ENCODE assay signal across 17 cellular contexts in the genomic region with DNA sequence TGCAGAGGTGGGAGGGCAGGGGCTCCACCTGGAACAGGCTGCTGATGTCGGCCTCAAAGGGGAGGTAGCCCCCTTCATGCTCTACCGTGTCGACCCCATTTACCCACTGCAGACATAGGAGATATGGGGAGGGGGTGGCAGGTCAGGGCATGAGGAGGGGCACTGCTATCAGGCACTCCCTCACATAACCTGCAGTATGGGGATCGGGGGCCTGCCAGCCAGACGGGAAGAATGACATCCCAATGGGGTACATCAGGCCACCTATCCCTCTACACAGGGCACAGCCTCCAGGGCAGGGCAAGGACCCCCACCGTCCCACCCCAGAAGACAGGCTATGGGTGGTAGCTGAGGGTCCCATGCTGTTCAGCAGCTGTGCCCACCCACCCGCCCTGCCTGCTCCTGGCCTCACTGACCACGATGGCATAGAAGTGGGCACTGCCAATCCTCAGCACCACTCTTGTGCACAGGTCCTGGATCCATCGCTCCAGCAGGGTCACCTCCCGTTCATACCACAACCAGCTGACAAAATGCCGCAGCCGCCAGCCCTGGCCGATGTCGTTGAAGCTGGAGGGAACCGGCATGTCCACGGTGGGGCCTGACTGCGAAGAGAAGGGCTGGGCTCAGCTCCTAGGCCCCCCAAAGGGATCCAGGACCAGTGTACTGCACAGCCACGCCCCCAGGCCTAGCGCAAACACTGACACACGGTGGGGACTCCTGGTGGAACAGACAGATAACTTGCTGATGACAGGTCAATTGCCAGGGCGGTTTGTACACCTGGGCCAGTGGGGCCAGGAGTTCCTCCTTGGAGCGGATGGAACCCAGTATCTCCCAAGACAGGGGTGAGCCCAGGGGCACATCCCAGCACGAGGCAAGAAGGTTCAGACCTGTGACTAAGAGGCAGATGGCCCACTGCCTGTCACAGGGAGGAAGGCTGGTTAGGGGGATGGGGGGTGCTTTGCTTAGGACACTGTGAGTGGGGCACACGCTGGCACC. TPM values are rescaled to one million over a fixed set of nuclear protein-coding genes. Genes with fewer than 3 reads are reported as not detected.
DNase-seq lines count a peak whose midpoint lies in the region; ATAC-seq, FAIRE-seq and TF ChIP-seq lines count a peak whose summit lies in the region.
"Had no signal": no experiment of that assay in that cellular context is flagged by ENCODE, and none has a peak within 500 bp of the region (broad histone marks: within the 10 kb centered on the region; RNA-seq: fewer than 3 reads in every experiment).

No MANE protein-coding gene starts in this region.

- TF ChIP-seq POLR2A in GM12878 (IDR thresholded peaks at IDR 0.05; ENCODE audit: low read depth, low read length) (no peak), lower leg skin (IDR thresholded peaks at IDR 0.05) (no peak)

- H2BK120ac ChIP-seq in neuronal stem cell (ENCODE audit: low read depth, low read length), result no peak overlapping the region

- ATAC-seq in GM12878, result no peak
- ATAC-seq in GM21390 (IDR thresholded peaks at IDR 0.05; ENCODE audit: unreplicated experiment), result no peak

- in situ Hi-C loops in GM12878 (cut with MboI), result no loop called here

- H2AFZ ChIP-seq in GM12878 (ENCODE audit: control insufficient read depth, low read depth, low read length) (no peak overlapping the region), neuronal stem cell (ENCODE audit: low read length) (no peak overlapping the region)

- peaks cover 31% of the 10 kb centered on the region for H3K36me3 Mint-ChIP-seq in T-helper 1 cell treated with Interleukin-12 subunit alpha and Interleukin-12 subunit beta and Interleukin-4 antibody, amounts not matched to agents 30 μg/mL and 1 μg/mL, for 36 hours (ENCODE audit: low read depth)
- H3K36me3 Mint-ChIP-seq in HFFc6 (ENCODE audit: low read depth), result peaks cover 17% of the 10 kb centered on the region

- no peak for TF ChIP-seq CTCF in HFFc6 (IDR thresholded peaks at IDR 0.05)
- no peak; a peak in 1 of 6 replicates for TF ChIP-seq CTCF in GM12878 (IDR thresholded peaks at IDR 0.05 in 2 of 3, conservative IDR thresholded peaks at IDR 0.05 in 1 of 3; ENCODE audit: control insufficient read depth in 2 of 3, extremely low read depth in 1 of 3, insufficient read depth in 1 of 3, low read depth in 3 of 3, low read length in 3 of 3)
- TF ChIP-seq CTCF in lower leg skin (IDR thresholded peaks at IDR 0.05), result no peak

- H3K9me3 Mint-ChIP-seq in T-helper 1 cell treated with Interleukin-12 subunit alpha and Interleukin-12 subunit beta and Interleukin-4 antibody, amounts not matched to agents 30 μg/mL and 1 μg/mL, for 36 hours, result no peaks in the 10 kb centered on the region
- no peaks in the 10 kb centered on the region for H3K9me3 Mint-ChIP-seq in HFFc6

- intact Hi-C loops in GM12878 (cut with micrococcal nuclease; ENCODE audit: unreplicated experiment), result no loop called here
- intact Hi-C loops in lower leg skin (cut with DNase I; ENCODE audit: low total_unique reads), result no loop called here

- no peak overlapping the region for H3K18ac ChIP-seq in neuronal stem cell (ENCODE audit: low read length)

- peaks cover 14% of the 10 kb centered on the region for H3K4me1 ChIP-seq in GM12878 (ENCODE audit: control insufficient read depth, insufficient read depth, low read length)
- H3K4me1 ChIP-seq in neuronal stem cell (ENCODE audit: control insufficient read depth in 2 of 2, insufficient read depth in 1 of 2, low read depth in 1 of 2, low read length in 2 of 2), result peaks cover 0 to 2% of the 10 kb centered on the region in 2 donors

- no peak overlapping the region for H2BK5ac ChIP-seq in neuronal stem cell (ENCODE audit: low read length)

- H3K9ac ChIP-seq in GM12878 (ENCODE audit: control insufficient read depth, insufficient read depth, low read length) (no peak overlapping the region), neuronal stem cell (ENCODE audit: low read depth, low read length, poor library complexity) (peak overlapping the region; percentile 38)

- DNase-seq in T-helper 1 cell, result no peak
- DNase-seq in HFFc6, result no peak
- no peak for DNase-seq in GM12878 (ENCODE audit: low read depth, low spot score)
- DNase-seq in neuronal stem cell (ENCODE audit: low spot score), result no peak
- no peak for DNase-seq in lower leg skin (ENCODE audit: low spot score in 2 of 2)
- no peak for DNase-seq in HEK293T (ENCODE audit: extremely low spot score)
- DNase-seq: DMS79 treated with DMSO at 0.1 percent for 48 hours, hippocampal formation, Kasumi-1, NCI-H2171 treated with DMSO at 0.1 percent for 48 hours, retina had no signal

- H3K4me2 ChIP-seq in GM12878 (ENCODE audit: control insufficient read depth, insufficient read depth) (no peak overlapping the region), neuronal stem cell (ENCODE audit: insufficient read depth, low read length, poor library complexity, severe bottlenecking) (no peak overlapping the region)

- no peaks in the 10 kb centered on the region for H3K27me3 Mint-ChIP-seq in T-helper 1 cell treated with Interleukin-12 subunit alpha and Interleukin-12 subunit beta and Interleukin-4 antibody, amounts not matched to agents 30 μg/mL and 1 μg/mL, for 36 hours (ENCODE audit: low read depth)
- peaks cover 2% of the 10 kb centered on the region; the same call in 1 of the 2 replicates for H3K27me3 Mint-ChIP-seq in HFFc6 (ENCODE audit: insufficient read depth)

- no peaks in the 10 kb centered on the region for H4K20me1 ChIP-seq in GM12878 (ENCODE audit: control insufficient read depth, insufficient read depth)

- no peak for FAIRE-seq in GM12878 (lab: Jason Lieb, UNC)

- BruUV-seq in GM12878 (replicated peaks; lab: Mats Ljungman, UMichigan), result no TSS peak

- TF ChIP-seq EP300 in GM12878 (IDR thresholded peaks at IDR 0.05; ENCODE audit: borderline replicate concordance in 1 of 2, control insufficient read depth in 1 of 2, low read depth in 2 of 2, low read length in 2 of 2), result no peak

- WGBS in GM12878 (ENCODE audit: insufficient coverage, insufficient replicate concordance, low lambda C conversion rate, missing lambda C conversion rate), result 96% methylated on average over 24 of the region's 24 CpGs
- WGBS in neuronal stem cell (ENCODE audit: extremely low coverage in 2 of 2, insufficient read length in 2 of 2, insufficient replicate concordance in 1 of 2), 2 donors, result no CpG with 5 or more reads among the region's 24 CpGs
- 88 to 89% methylated on average over 23 of the region's 24 CpGs for WGBS in lower leg skin, 2 donors

- H3K27ac Mint-ChIP-seq in T-helper 1 cell treated with Interleukin-12 subunit alpha and Interleukin-12 subunit beta and Interleukin-4 antibody, amounts not matched to agents 30 μg/mL and 1 μg/mL, for 36 hours, result peak overlapping the region; percentile 15
- no peak overlapping the region for H3K27ac Mint-ChIP-seq in HFFc6

- POLR2A ChIA-PET in GM12878 (lab: Charles Lee), result interaction anchor here (0.7 kb wide), 1 partner anchor 132 kb away, joined by 3 read pairs; no protein-coding TSS in a partner anchor
- POLR2A ChIA-PET in HEK293T (lab: Yijun Ruan, JAX), result no interaction called here

- H3K9me3 ChIP-seq in GM12878 (replicated peaks; ENCODE audit: control insufficient read depth, insufficient read depth, low read length) (no peaks in the 10 kb centered on the region), neuronal stem cell (replicated peaks in 1 of 2; ENCODE audit: control insufficient read depth in 2 of 2, insufficient read depth in 1 of 2, low read depth in 1 of 2, low read length in 2 of 2) (no peaks in the 10 kb centered on the region)
- H3K9me3 ChIP-seq: thoracic aorta had no signal

- no peak overlapping the region for H4K8ac ChIP-seq in neuronal stem cell (ENCODE audit: low read depth, low read length)

- H3K27me3 ChIP-seq in GM12878 (replicated peaks in 1 of 2; ENCODE audit: control insufficient read depth in 2 of 2, insufficient read depth in 2 of 2, low read length in 1 of 2) (no peaks in the 10 kb centered on the region), neuronal stem cell (ENCODE audit: control insufficient read depth in 3 of 3, insufficient read depth in 3 of 3, low read depth in 1 of 3, low read length in 3 of 3) (no peaks in the 10 kb centered on the region)

- peaks cover 14% of the 10 kb centered on the region for H3K4me1 Mint-ChIP-seq in T-helper 1 cell treated with Interleukin-12 subunit alpha and Interleukin-12 subunit beta and Interleukin-4 antibody, amounts not matched to agents 30 μg/mL and 1 μg/mL, for 36 hours (ENCODE audit: low read depth)
- H3K4me1 Mint-ChIP-seq in HFFc6 (ENCODE audit: low read depth), result 0 out of 2 replicates have a peak, but pooled peaks cover 4% of the 10 kb centered on the region

- CTCF ChIA-PET in GM12878 (lab: Yijun Ruan, JAX), result no interaction called here
- CTCF ChIA-PET in HEK293T (lab: Yijun Ruan, JAX), result no interaction called here

- H3K4me3 ChIP-seq in GM12878 (no peak overlapping the region), neuronal stem cell (ENCODE audit: low read length in 2 of 2) (no peak overlapping the region), lower leg skin (ENCODE audit: low read depth, poor library complexity, severe bottlenecking) (no peak overlapping the region)

- no peak overlapping the region for H2BK15ac ChIP-seq in neuronal stem cell (ENCODE audit: low read length)

- no peak overlapping the region for H2BK12ac ChIP-seq in neuronal stem cell (ENCODE audit: low read length)

- peak overlapping the region; percentile 39 for H3K23ac ChIP-seq in neuronal stem cell (ENCODE audit: low read depth, low read length, poor library complexity)

- H3K36me3 ChIP-seq in GM12878 (ENCODE audit: control insufficient read depth in 2 of 2, insufficient read depth in 2 of 2, low read length in 1 of 2) (peaks cover 7 to 16% of the 10 kb centered on the region in 2 experiments; a peak in 3 of 4 replicates), neuronal stem cell (replicated peaks in 1 of 2; ENCODE audit: control insufficient read depth in 2 of 2, insufficient read depth in 2 of 2, low read length in 2 of 2) (peaks cover 13 to 55% of the 10 kb centered on the region in 2 donors)

- RAD21 ChIA-PET in GM12878 (lab: Charles Lee; ENCODE audit: unreplicated experiment), result no interaction called here

- H3K4me3 Mint-ChIP-seq in T-helper 1 cell treated with Interleukin-12 subunit alpha and Interleukin-12 subunit beta and Interleukin-4 antibody, amounts not matched to agents 30 μg/mL and 1 μg/mL, for 36 hours, result peak overlapping the region; percentile 78
- H3K4me3 Mint-ChIP-seq in HFFc6, result 0 out of 2 replicates have a peak overlapping the region, but pooled peaks have one; percentile 22

- H2AK5ac ChIP-seq in neuronal stem cell (ENCODE audit: low read depth, low read length), result no peak overlapping the region

- H4K91ac ChIP-seq in neuronal stem cell (ENCODE audit: low read depth, low read length, poor library complexity), result no peak overlapping the region

- no peak for TF ChIP-seq RAD21 in GM12878 (IDR thresholded peaks at IDR 0.05; ENCODE audit: insufficient read depth, low read depth, low read length)

- H3K14ac ChIP-seq in neuronal stem cell (ENCODE audit: low read length), result no peak overlapping the region

- no peak overlapping the region for H3K27ac ChIP-seq in GM12878 (ENCODE audit: control insufficient read depth, insufficient read depth)
- no peak overlapping the region for H3K27ac ChIP-seq in neuronal stem cell (replicated peaks; ENCODE audit: low read length)
- H3K27ac ChIP-seq: thoracic aorta had no signal

- H3K79me1 ChIP-seq in neuronal stem cell (ENCODE audit: low read depth, low read length), result peaks cover 9% of the 10 kb centered on the region

- SMC1A ChIA-PET in GM12878 (lab: Charles Lee; ENCODE audit: uncharacterized antibody, unreplicated experiment), result interaction anchor here (1.5 kb wide), 1 partner anchor 142 kb away, joined by 3 read pairs; a partner anchor contains a TSS

- no peak overlapping the region for H3K4ac ChIP-seq in neuronal stem cell (ENCODE audit: low read length)

- peaks cover 12% of the 10 kb centered on the region for H3K79me2 ChIP-seq in GM12878 (ENCODE audit: control insufficient read depth, insufficient read depth, low read length)

RNA-seq across cellular contexts. Expression of a gene that starts 24.1 kb away (rescaled TPM):
- not detected for total RNA-seq in HFFc6 (2021; fragmentation: NEBNext Ultra II Directional; extraction: Animal tissue kit (Norgen Biotek cat#: 25700))
- not detected in 2 replicates for total RNA-seq in GM12878 (2013; cell fraction: nucleolus; rRNA removed)
- total RNA-seq in GM12878 (2014; rRNA removed) (1.5 and 5.0 TPM in 2 replicates), GM12878 (2014; rRNA removed; fragmentation: Illumina TruSeq; extraction: Trizol) (2.1 and 2.7 TPM in 2 replicates), GM12878 (2021) (1.7 TPM in 2 replicates), lower leg skin (under 1 TPM in 1 of 4 donors, not detected in 3; 0.39 TPM)
- polyA plus RNA-seq in GM12878 (2011; ENCODE audit: low read depth), result 6.1 TPM
- polyA plus RNA-seq in GM12878 (2011; rRNA removed) (not detected in 2 replicates), GM12878 (2014; fragmentation: Illumina TruSeq; extraction: Trizol) (0.63 and 1.4 TPM in 2 replicates), GM12878 (2014; fragmentation: Nextera tagmentation; extraction: Ambion mirVana) (1 to 10 TPM; 1.8 to 2.0 TPM), GM12878 (2014; rRNA removed) (2.0 and 3.5 TPM in 2 replicates), GM12878 (2016; fragmentation: Nextera tagmentation; extraction: Ambion mirVana) (1 to 10 TPM; 7.6 to 9.0 TPM)
- not detected in 2 replicates for polyA plus RNA-seq in GM12878 (2011; cell fraction: cytosol; rRNA removed)
- polyA plus RNA-seq in GM12878 (2011; cell fraction: nucleus; rRNA removed), result not detected in 2 replicates
- 1.7 and 2.5 TPM in 2 replicates for polyA plus RNA-seq in GM12878 (2012)
- not detected in 2 replicates for polyA minus RNA-seq in GM12878 (2011; rRNA and poly(A)+ RNA removed)
- polyA minus RNA-seq in GM12878 (2011; cell fraction: cytosol; rRNA and poly(A)+ RNA removed), result not detected in 2 replicates
- not detected in 2 replicates for polyA minus RNA-seq in GM12878 (2011; cell fraction: nucleus; rRNA and poly(A)+ RNA removed)
- not detected for polyA plus RNA-seq in neuronal stem cell (2013, experiment 1 of 2)
- polyA plus RNA-seq in neuronal stem cell (2013, experiment 2 of 2), result not detected
- total RNA-seq: A172, lung microvascular endothelial cell, thoracic aorta had no signal

RNA-seq across cellular contexts. Expression of a gene that starts 36.0 kb away (rescaled TPM):
- 1 to 10 TPM; 6.0 to 7.0 (median 6.4) TPM for total RNA-seq in HFFc6 (2021; fragmentation: NEBNext Ultra II Directional; extraction: Animal tissue kit (Norgen Biotek cat#: 25700))
- 8.7 and 9.9 TPM in 2 replicates for total RNA-seq in GM12878 (2013; cell fraction: nucleolus; rRNA removed)
- 1.6 and 1.7 TPM in 2 replicates for total RNA-seq in GM12878 (2014; rRNA removed)
- 1.6 and 1.8 TPM in 2 replicates for total RNA-seq in GM12878 (2014; rRNA removed; fragmentation: Illumina TruSeq; extraction: Trizol)
- total RNA-seq in GM12878 (2021), result 2.3 and 2.4 TPM in 2 replicates
- 0.93 TPM for polyA plus RNA-seq in GM12878 (2011; ENCODE audit: low read depth)
- polyA plus RNA-seq in GM12878 (2011; rRNA removed), result 0.24 and 0.33 TPM in 2 replicates
- polyA plus RNA-seq in GM12878 (2011; cell fraction: cytosol; rRNA removed), result 0.45 and 0.63 TPM in 2 replicates
- 0.81 and 1.3 TPM in 2 replicates for polyA plus RNA-seq in GM12878 (2011; cell fraction: nucleus; rRNA removed)
- 1.0 and 1.6 TPM in 2 replicates for polyA plus RNA-seq in GM12878 (2012)
- polyA plus RNA-seq in GM12878 (2014; fragmentation: Illumina TruSeq; extraction: Trizol), result 1.1 and 1.3 TPM in 2 replicates
- under 1 TPM; 0.15 to 0.21 TPM for polyA plus RNA-seq in GM12878 (2014; fragmentation: Nextera tagmentation; extraction: Ambion mirVana)
- 0.94 and 1.2 TPM in 2 replicates for polyA plus RNA-seq in GM12878 (2014; rRNA removed)
- under 1 TPM; 0.69 to 0.76 TPM for polyA plus RNA-seq in GM12878 (2016; fragmentation: Nextera tagmentation; extraction: Ambion mirVana)
- 0.73 and 1.3 TPM in 2 replicates for polyA minus RNA-seq in GM12878 (2011; rRNA and poly(A)+ RNA removed)
- polyA minus RNA-seq in GM12878 (2011; cell fraction: cytosol; rRNA and poly(A)+ RNA removed), result 0.42 and 0.94 TPM in 2 replicates
- 0.48 and 0.86 TPM in 2 replicates for polyA minus RNA-seq in GM12878 (2011; cell fraction: nucleus; rRNA and poly(A)+ RNA removed)
- polyA plus RNA-seq in neuronal stem cell (2013, experiment 1 of 2), result 2.8 TPM
- polyA plus RNA-seq in neuronal stem cell (2013, experiment 2 of 2), result 3.0 TPM
- 1 to 10 TPM in 3 of 4 donors, under 1 TPM in 1; 0.63 to 3.2 (median 2.0) TPM for total RNA-seq in lower leg skin

RNA-seq across cellular contexts. Expression of a gene that starts 39.3 kb away (rescaled TPM):
- under 1 TPM in 2 of 6 experiments, not detected in 4; 0.33 to 0.57 TPM for total RNA-seq in HFFc6 (2021; fragmentation: NEBNext Ultra II Directional; extraction: Animal tissue kit (Norgen Biotek cat#: 25700))
- total RNA-seq in GM12878 (2013; cell fraction: nucleolus; rRNA removed), result 1.9 and 3.7 TPM in 2 replicates
- 27.4 and 31.2 TPM in 2 replicates for total RNA-seq in GM12878 (2014; rRNA removed)
- total RNA-seq in GM12878 (2014; rRNA removed; fragmentation: Illumina TruSeq; extraction: Trizol), result 20.3 and 20.6 TPM in 2 replicates
- 24.1 and 25.7 TPM in 2 replicates for total RNA-seq in GM12878 (2021)
- polyA plus RNA-seq in GM12878 (2011; ENCODE audit: low read depth), result 115 TPM
- 0.35 and 0.75 TPM in 2 replicates for polyA plus RNA-seq in GM12878 (2011; rRNA removed)
- polyA plus RNA-seq in GM12878 (2011; cell fraction: cytosol; rRNA removed), result 2.0 and 2.5 TPM in 2 replicates
- 0.87 and 1.1 TPM in 2 replicates for polyA plus RNA-seq in GM12878 (2011; cell fraction: nucleus; rRNA removed)
- 35.8 and 59.7 TPM in 2 replicates for polyA plus RNA-seq in GM12878 (2012)
- 9.5 and 21.9 TPM in 2 replicates for polyA plus RNA-seq in GM12878 (2014; fragmentation: Illumina TruSeq; extraction: Trizol)
- polyA plus RNA-seq in GM12878 (2014; fragmentation: Nextera tagmentation; extraction: Ambion mirVana), result 10 to 100 TPM; 55.0 to 79.5 TPM
- 41.3 and 42.9 TPM in 2 replicates for polyA plus RNA-seq in GM12878 (2014; rRNA removed)
- polyA plus RNA-seq in GM12878 (2016; fragmentation: Nextera tagmentation; extraction: Ambion mirVana), result 1 to 10 TPM; 6.1 to 6.6 TPM
- 3.3 TPM in 1 of 2 replicates, not detected in the other for polyA minus RNA-seq in GM12878 (2011; rRNA and poly(A)+ RNA removed)
- polyA minus RNA-seq in GM12878 (2011; cell fraction: cytosol; rRNA and poly(A)+ RNA removed), result not detected in 2 replicates
- polyA minus RNA-seq in GM12878 (2011; cell fraction: nucleus; rRNA and poly(A)+ RNA removed), result not detected in 2 replicates
- 0.35 TPM for polyA plus RNA-seq in neuronal stem cell (2013, experiment 1 of 2)
- 0.42 TPM for polyA plus RNA-seq in neuronal stem cell (2013, experiment 2 of 2)
- total RNA-seq in lower leg skin, result not detected
- total RNA-seq: A172; lung microvascular endothelial cell; T-helper 2 cell treated with Interferon-gamma antibody and Interleukin-4, amounts not matched to agents 100 ng/mL and 5 ng/mL, for 36 hours; thoracic aorta had no signal

RNA-seq across cellular contexts. Expression of a gene that starts 47.9 kb away (rescaled TPM):
- 1 to 10 TPM in 3 of 6 experiments, under 1 TPM in 3; 0.48 to 4.0 (median 1.1) TPM for total RNA-seq in HFFc6 (2021; fragmentation: NEBNext Ultra II Directional; extraction: Animal tissue kit (Norgen Biotek cat#: 25700))
- 0.54 and 0.71 TPM in 2 replicates for total RNA-seq in GM12878 (2013; cell fraction: nucleolus; rRNA removed)
- total RNA-seq in GM12878 (2014; rRNA removed) (0.16 and 0.40 TPM in 2 replicates), GM12878 (2014; rRNA removed; fragmentation: Illumina TruSeq; extraction: Trizol) (not detected in 2 replicates), GM12878 (2021) (0.40 TPM in 1 of 2 replicates, not detected in the other), lower leg skin (not detected)
- polyA plus RNA-seq in GM12878 (2011; ENCODE audit: low read depth), result 0.75 TPM
- polyA plus RNA-seq in GM12878 (2011; rRNA removed) (0.05 TPM in 1 of 2 replicates, not detected in the other), GM12878 (2014; fragmentation: Illumina TruSeq; extraction: Trizol) (0.11 and 0.12 TPM in 2 replicates), GM12878 (2014; fragmentation: Nextera tagmentation; extraction: Ambion mirVana) (under 1 TPM in 1 of 2 experiments, not detected in 1; 0.07 TPM), GM12878 (2014; rRNA removed) (0.04 and 0.47 TPM in 2 replicates), GM12878 (2016; fragmentation: Nextera tagmentation; extraction: Ambion mirVana) (under 1 TPM; 0.13 to 0.23 TPM)
- 0.07 and 0.13 TPM in 2 replicates for polyA plus RNA-seq in GM12878 (2011; cell fraction: cytosol; rRNA removed)
- 0.26 and 0.58 TPM in 2 replicates for polyA plus RNA-seq in GM12878 (2011; cell fraction: nucleus; rRNA removed)
- 1.1 TPM in 2 replicates for polyA plus RNA-seq in GM12878 (2012)
- 0.26 TPM in 1 of 2 replicates, not detected in the other for polyA minus RNA-seq in GM12878 (2011; rRNA and poly(A)+ RNA removed)
- polyA minus RNA-seq in GM12878 (2011; cell fraction: cytosol; rRNA and poly(A)+ RNA removed), result not detected in 2 replicates
- not detected in 2 replicates for polyA minus RNA-seq in GM12878 (2011; cell fraction: nucleus; rRNA and poly(A)+ RNA removed)
- polyA plus RNA-seq in neuronal stem cell (2013, experiment 1 of 2), result 3.0 TPM
- polyA plus RNA-seq in neuronal stem cell (2013, experiment 2 of 2), result 2.8 TPM
- total RNA-seq: thoracic aorta had no signal

RNA-seq across cellular contexts. Expression of a gene that starts 52.9 kb away (rescaled TPM):
- total RNA-seq in HFFc6 (2021; fragmentation: NEBNext Ultra II Directional; extraction: Animal tissue kit (Norgen Biotek cat#: 25700)), result 100 to 1,000 TPM in 4 of 6 experiments, 10 to 100 TPM in 2; 89.3 to 117 (median 106) TPM
- 4.8 and 18.2 TPM in 2 replicates for total RNA-seq in GM12878 (2013; cell fraction: nucleolus; rRNA removed)
- total RNA-seq in GM12878 (2014; rRNA removed) (78.0 and 104 TPM in 2 replicates), GM12878 (2014; rRNA removed; fragmentation: Illumina TruSeq; extraction: Trizol) (103 and 117 TPM in 2 replicates), GM12878 (2021) (237 and 241 TPM in 2 replicates), lower leg skin (10 to 100 TPM in 2 of 4 donors, 1 to 10 TPM in 2; 3.8 to 28.3 (median 11.4) TPM)
- 141 TPM for polyA plus RNA-seq in GM12878 (2011; ENCODE audit: low read depth)
- polyA plus RNA-seq in GM12878 (2011; rRNA removed) (23.9 and 34.4 TPM in 2 replicates), GM12878 (2014; fragmentation: Illumina TruSeq; extraction: Trizol) (27.2 and 126 TPM in 2 replicates), GM12878 (2014; fragmentation: Nextera tagmentation; extraction: Ambion mirVana) (100 to 1,000 TPM in 1 of 2 experiments, 10 to 100 TPM in 1; 13.2 to 216 TPM), GM12878 (2014; rRNA removed) (129 and 191 TPM in 2 replicates), GM12878 (2016; fragmentation: Nextera tagmentation; extraction: Ambion mirVana) (100 to 1,000 TPM; 135 to 202 TPM)
- polyA plus RNA-seq in GM12878 (2011; cell fraction: cytosol; rRNA removed), result 103 and 111 TPM in 2 replicates
- polyA plus RNA-seq in GM12878 (2011; cell fraction: nucleus; rRNA removed), result 51.2 and 87.5 TPM in 2 replicates
- 181 and 188 TPM in 2 replicates for polyA plus RNA-seq in GM12878 (2012)
- 36.1 and 61.2 TPM in 2 replicates for polyA minus RNA-seq in GM12878 (2011; rRNA and poly(A)+ RNA removed)
- polyA minus RNA-seq in GM12878 (2011; cell fraction: cytosol; rRNA and poly(A)+ RNA removed), result 56.9 and 67.5 TPM in 2 replicates
- polyA minus RNA-seq in GM12878 (2011; cell fraction: nucleus; rRNA and poly(A)+ RNA removed), result 6.9 and 7.4 TPM in 2 replicates
- 84.6 TPM for polyA plus RNA-seq in neuronal stem cell (2013, experiment 1 of 2)
- 88.1 TPM for polyA plus RNA-seq in neuronal stem cell (2013, experiment 2 of 2)
